Comparison of ENCODE assay signal across 24 cellular contexts in genomic region chrX:75278991-75279390, GRCh38. TPM values are rescaled to one million over a fixed set of nuclear protein-coding genes. Genes with fewer than 3 reads are reported as not detected.
A peak's percentile ranks its signal among the peaks of the same experiment; 100 is the strongest.
DNase-seq lines count a peak whose midpoint lies in the region; ATAC-seq and TF ChIP-seq lines count a peak whose summit lies in the region.
"Had no signal": no experiment of that assay in that cellular context is flagged by ENCODE, and none has a peak within 500 bp of the region (broad histone marks: within the 10 kb centered on the region; RNA-seq: fewer than 3 reads in every experiment).

No MANE protein-coding gene starts in this region.

- no peak overlapping the region for H3K4me3 ChIP-seq in muscle layer of duodenum (ENCODE audit: low read depth in 1 of 2, low read length in 2 of 2)
- H3K4me3 ChIP-seq: colonic mucosa, stomach, transverse colon had no signal

- peak overlapping the region; percentile 43 for H3K4me2 ChIP-seq in H9 (ENCODE audit: insufficient read depth, insufficient read length, low read length)

- peak; percentile 93 for ATAC-seq in WTC11
- ATAC-seq in HG02763 (IDR thresholded peaks at IDR 0.05; ENCODE audit: unreplicated experiment) = no peak
- ATAC-seq: left colon had no signal

- POLR2A ChIA-PET in WTC11 (lab: Charles Lee) = interaction anchor here (0.5 kb wide), 1 partner anchor 660 kb away, joined by 3 read pairs; no protein-coding TSS in a partner anchor

- H3K9me3 Mint-ChIP-seq in H9 (peaks cover 83 to 84% of the 10 kb centered on the region in 2 experiments), WTC11 (peaks cover 24% of the 10 kb centered on the region)

- H3K18ac ChIP-seq in H9 (ENCODE audit: insufficient read length, low read depth, low read length) = no peak overlapping the region

- CTCF ChIA-PET in WTC11 (lab: Charles Lee) = no interaction called here

- no peak for TF ChIP-seq CTCF in H9 (conservative IDR thresholded peaks at IDR 0.05)
- TF ChIP-seq CTCF in WTC11 (IDR thresholded peaks at IDR 0.05) = no peak

- no peak overlapping the region for H3K9ac ChIP-seq in H9 (ENCODE audit: extremely low read depth, insufficient read length, low read length)

- H3K36me3 Mint-ChIP-seq in H9 (ENCODE audit: insufficient read depth in 1 of 3, low read depth in 3 of 3) (peaks cover 25 to 30% (median 25%) of the 10 kb centered on the region in 3 experiments), WTC11 (peaks cover 33% of the 10 kb centered on the region)

- H3K27me3 Mint-ChIP-seq in H9 (ENCODE audit: low read depth) = no peaks in the 10 kb centered on the region; the same call in 1 of the 2 replicates
- no peaks in the 10 kb centered on the region for H3K27me3 Mint-ChIP-seq in WTC11 (ENCODE audit: low read depth)
- H3K27me3 Mint-ChIP-seq: activated naive CD8-positive, alpha-beta T cell; progenitor cell of endocrine pancreas had no signal

- H2BK12ac ChIP-seq in H9 (ENCODE audit: insufficient read length, low read depth, low read length) = no peak overlapping the region

- no peak overlapping the region for H3K4ac ChIP-seq in H9 (ENCODE audit: low read depth, low read length)

- H3K27ac ChIP-seq in H9 (ENCODE audit: insufficient read length, low read depth, low read length) (peak overlapping the region; percentile 80), muscle layer of duodenum (ENCODE audit: low read length) (peak overlapping the region; percentile 23)
- H3K27ac ChIP-seq: colonic mucosa, RWPE1, stomach, transverse colon had no signal

- H3K4me3 Mint-ChIP-seq in H9 = no peak overlapping the region; a peak in 1 of 5 replicates
- peak overlapping the region; percentile 27; the same call in 1 of the 2 replicates for H3K4me3 Mint-ChIP-seq in WTC11

- no peaks in the 10 kb centered on the region; the same call in 1 of the 2 replicates for H3K79me2 ChIP-seq in H9 (ENCODE audit: insufficient read depth, low read length)

- WGBS in H9 (ENCODE audit: extremely low coverage, insufficient read length, low lambda C conversion rate) = no CpG with 5 or more reads among the region's 5 CpGs

- H3K9me3 ChIP-seq in H9 (ENCODE audit: control insufficient read depth, low read depth, low read length) (peaks cover 15% of the 10 kb centered on the region), muscle layer of duodenum (ENCODE audit: control insufficient read depth in 1 of 2, low read length in 2 of 2) (peaks cover 0 to 2% of the 10 kb centered on the region in 2 donors)
- H3K9me3 ChIP-seq: colonic mucosa, transverse colon had no signal

- no peak overlapping the region for H2BK20ac ChIP-seq in H9 (ENCODE audit: low read depth, low read length, poor library complexity, severe bottlenecking)

- H2BK15ac ChIP-seq in H9 (ENCODE audit: low read depth, low read length) = no peak overlapping the region

- no peak overlapping the region for H2AK5ac ChIP-seq in H9 (ENCODE audit: insufficient read length, low read length)

- H3T11ph ChIP-seq in H9 (ENCODE audit: low read length) = no peak overlapping the region

- no peaks in the 10 kb centered on the region for H3K36me3 ChIP-seq in muscle layer of duodenum (ENCODE audit: control insufficient read depth in 1 of 2, insufficient read depth in 2 of 2, low read length in 2 of 2)
- H3K36me3 ChIP-seq: colonic mucosa, stomach, transverse colon had no signal

- peaks cover 39 to 52% of the 10 kb centered on the region in 2 experiments for H3K4me1 Mint-ChIP-seq in H9
- H3K4me1 Mint-ChIP-seq in WTC11 = peaks cover 56% of the 10 kb centered on the region

- no peak overlapping the region for H2BK120ac ChIP-seq in H9 (ENCODE audit: low read depth, low read length, poor library complexity, severe bottlenecking)

- H3K27ac Mint-ChIP-seq in H9 = peak overlapping the region in 2 of 3 experiments; percentile 75 to 98; a peak in 4 of 7 replicates
- peak overlapping the region; percentile 98 for H3K27ac Mint-ChIP-seq in WTC11
- H3K27ac Mint-ChIP-seq: activated T-helper 1 cell treated with anti-CD3 and anti-CD28 coated beads, Interleukin-12 subunit alpha, Interleukin-12 subunit beta, Interleukin-2, Interleukin-4 antibody, amounts not matched to agents 30 ng/mL and 10 ng/mL and 1 ng/mL, durations not matched to agents 14 hours and 24 hours and 36 hours; progenitor cell of endocrine pancreas had no signal

- H3K23ac ChIP-seq in H9 (ENCODE audit: insufficient read length, low read depth, low read length) = no peak overlapping the region

- no peak overlapping the region for H2AFZ ChIP-seq in H9 (ENCODE audit: low read length)

- H3K27me3 ChIP-seq in H9 (ENCODE audit: insufficient read depth, low read length) (no peaks in the 10 kb centered on the region), muscle layer of duodenum (ENCODE audit: low read depth, low read length) (no peaks in the 10 kb centered on the region)
- H3K27me3 ChIP-seq: colonic mucosa, stomach, transverse colon had no signal

- no peaks in the 10 kb centered on the region for H3K23me2 ChIP-seq in H9 (ENCODE audit: insufficient read length, low read depth, low read length, poor library complexity, severe bottlenecking)

- no peak overlapping the region for H3K14ac ChIP-seq in H9 (ENCODE audit: insufficient read depth, low read length)

- H3K4me1 ChIP-seq in H9 (ENCODE audit: insufficient read depth, low read length) (no peaks in the 10 kb centered on the region), muscle layer of duodenum (ENCODE audit: control insufficient read depth in 1 of 2, insufficient read depth in 2 of 2, low read length in 2 of 2) (peaks cover 5 to 19% of the 10 kb centered on the region in 2 donors)
- H3K4me1 ChIP-seq: colonic mucosa had no signal

- no peaks in the 10 kb centered on the region for H3K79me1 ChIP-seq in H9 (ENCODE audit: insufficient read depth, low read depth, low read length, poor library complexity, severe bottlenecking)

- no peak overlapping the region for H4K91ac ChIP-seq in H9 (ENCODE audit: insufficient read length, low read depth, low read length)

- H4K5ac ChIP-seq in H9 (ENCODE audit: insufficient read length, low read depth, low read length) = no peak overlapping the region

- H2BK5ac ChIP-seq in H9 (ENCODE audit: insufficient read length, low read length) = no peak overlapping the region

- DNase-seq in H9 = peak; percentile 30
- DNase-seq in WTC11 (ENCODE audit: low spot score) = peak; percentile 15
- DNase-seq in fibroblast of peridontal ligament (ENCODE audit: extremely low read depth) = peak; percentile 65
- no peak for DNase-seq in D341Med (ENCODE audit: low spot score)
- DNase-seq in NCI-H510A (lab: John Stamatoyannopoulos, UW) = no peak
- DNase-seq in OCI-M1 (lab: John Stamatoyannopoulos, UW) = no peak
- DNase-seq: CD8-positive, alpha-beta memory T cell; colonic mucosa; DMS53; hypothalamus; left colon; NCI-H1105; NCI-H510A treated with DMSO at 0.1 percent for 48 hours; small intestine; stimulated activated CD4-positive, alpha-beta T cell treated with anti-CD3 and anti-CD28 coated beads, Interleukin-2, amount 100 ng/mL, for 48 hours; stomach; T-helper 9 cell; transverse colon had no signal

- no peaks in the 10 kb centered on the region for H4K20me1 ChIP-seq in H9 (ENCODE audit: control insufficient read depth, insufficient read depth, insufficient read length)

- no peak overlapping the region for H4K8ac ChIP-seq in H9 (replicated peaks; ENCODE audit: insufficient read length, low read depth, low read length)

- H3K56ac ChIP-seq in H9 (ENCODE audit: insufficient read length, low read depth, low read length) = no peak overlapping the region

TF ChIP-seq in WTC11, 78 proteins besides CTCF, POLR2A, EP300 and RAD21 (continues in another document):
- TF ChIP-seq SMAD3 (CRISPR knock-in tag; IDR thresholded peaks at IDR 0.05; ENCODE audit: borderline replicate concordance) (no peak), JUN (CRISPR knock-in tag; IDR thresholded peaks at IDR 0.05) (no peak), ZNF512 (CRISPR knock-in tag; IDR thresholded peaks at IDR 0.05; ENCODE audit: borderline replicate concordance) (no peak), ZNF423 (CRISPR knock-in tag; IDR thresholded peaks at IDR 0.05) (no peak), ZBTB21 (CRISPR knock-in tag; IDR thresholded peaks at IDR 0.05; ENCODE audit: borderline replicate concordance) (no peak)
- TF ChIP-seq, protein P1, sequence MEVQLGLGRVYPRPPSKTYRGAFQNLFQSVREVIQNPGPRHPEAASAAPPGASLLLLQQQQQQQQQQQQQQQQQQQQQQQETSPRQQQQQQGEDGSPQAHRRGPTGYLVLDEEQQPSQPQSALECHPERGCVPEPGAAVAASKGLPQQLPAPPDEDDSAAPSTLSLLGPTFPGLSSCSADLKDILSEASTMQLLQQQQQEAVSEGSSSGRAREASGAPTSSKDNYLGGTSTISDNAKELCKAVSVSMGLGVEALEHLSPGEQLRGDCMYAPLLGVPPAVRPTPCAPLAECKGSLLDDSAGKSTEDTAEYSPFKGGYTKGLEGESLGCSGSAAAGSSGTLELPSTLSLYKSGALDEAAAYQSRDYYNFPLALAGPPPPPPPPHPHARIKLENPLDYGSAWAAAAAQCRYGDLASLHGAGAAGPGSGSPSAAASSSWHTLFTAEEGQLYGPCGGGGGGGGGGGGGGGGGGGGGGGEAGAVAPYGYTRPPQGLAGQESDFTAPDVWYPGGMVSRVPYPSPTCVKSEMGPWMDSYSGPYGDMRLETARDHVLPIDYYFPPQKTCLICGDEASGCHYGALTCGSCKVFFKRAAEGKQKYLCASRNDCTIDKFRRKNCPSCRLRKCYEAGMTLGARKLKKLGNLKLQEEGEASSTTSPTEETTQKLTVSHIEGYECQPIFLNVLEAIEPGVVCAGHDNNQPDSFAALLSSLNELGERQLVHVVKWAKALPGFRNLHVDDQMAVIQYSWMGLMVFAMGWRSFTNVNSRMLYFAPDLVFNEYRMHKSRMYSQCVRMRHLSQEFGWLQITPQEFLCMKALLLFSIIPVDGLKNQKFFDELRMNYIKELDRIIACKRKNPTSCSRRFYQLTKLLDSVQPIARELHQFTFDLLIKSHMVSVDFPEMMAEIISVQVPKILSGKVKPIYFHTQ (CRISPR knock-in tag; IDR thresholded peaks at IDR 0.05) = no peak

RNA-seq across cellular contexts. Expression of gene UPRT, which starts 5.1 kb away (rescaled TPM):
- total RNA-seq in H9 (2021) = 14.5 and 16.6 TPM in 2 replicates
- 16.0 to 18.4 TPM (median 17.7 TPM) in 3 replicates for total RNA-seq in WTC11 (2021)

Comparison
In these comparisons a context has a peak if more than half of its experiments do, and no peak if none do; other contexts are left out.
1. DNase-seq: peak in H9 (single experiment), WTC11 (single experiment) and fibroblast of peridontal ligament (single experiment); none in D341Med (single experiment), NCI-H510A (single experiment) and OCI-M1 (single experiment).